ENCODE assay signal across 1 cellular context in the genomic region with DNA sequence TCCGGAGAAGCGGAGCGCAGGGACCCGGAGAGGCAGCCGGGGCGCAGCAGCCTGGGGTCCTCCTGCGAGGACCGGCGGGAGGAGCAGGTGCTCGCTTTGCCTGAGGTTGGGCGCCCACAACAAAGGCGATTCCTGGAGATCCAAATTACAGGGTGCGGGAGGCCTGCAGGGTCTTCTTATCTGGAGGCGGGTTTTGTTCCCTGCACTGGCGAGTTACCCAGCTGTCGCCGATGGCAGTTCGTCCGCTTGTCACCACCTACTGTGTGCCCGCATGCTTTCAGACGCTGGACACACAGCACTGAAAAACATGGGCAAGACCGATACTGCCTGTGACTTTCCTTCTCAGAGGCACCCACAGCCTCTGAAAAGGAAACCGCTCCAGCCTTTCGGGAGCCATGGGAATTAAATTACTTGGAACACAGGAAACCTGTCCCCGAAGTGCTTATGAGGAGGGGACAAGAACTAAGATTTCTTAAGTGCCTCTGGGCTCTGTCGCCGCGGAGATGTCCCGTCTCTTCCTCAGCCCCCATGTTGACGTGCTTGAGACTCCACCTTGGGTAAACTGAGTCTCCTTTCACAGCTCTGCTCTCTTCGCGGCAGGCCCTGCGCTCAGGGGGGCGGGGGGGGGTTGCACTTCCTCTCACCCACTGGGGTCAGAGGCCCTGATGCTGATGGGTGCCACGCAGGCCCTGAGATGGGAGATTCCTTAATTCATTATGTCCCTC.
TF ChIP-seq lines count a peak whose summit lies in the region.

No MANE protein-coding gene starts in this region.

TF ChIP-seq in K562, 482 proteins besides CTCF, POLR2A, EP300 and RAD21:
- TF ChIP-seq BDP1 (IDR thresholded peaks at IDR 0.05; ENCODE audit: insufficient read depth, insufficient read length) (no peak), ZKSCAN1 (IDR thresholded peaks at IDR 0.05; ENCODE audit: low read depth, low read length) (peak; percentile 53; the same call in 1 of the 2 replicates)
